11 cellular contexts compared by ENCODE assay signal in the genomic region with DNA sequence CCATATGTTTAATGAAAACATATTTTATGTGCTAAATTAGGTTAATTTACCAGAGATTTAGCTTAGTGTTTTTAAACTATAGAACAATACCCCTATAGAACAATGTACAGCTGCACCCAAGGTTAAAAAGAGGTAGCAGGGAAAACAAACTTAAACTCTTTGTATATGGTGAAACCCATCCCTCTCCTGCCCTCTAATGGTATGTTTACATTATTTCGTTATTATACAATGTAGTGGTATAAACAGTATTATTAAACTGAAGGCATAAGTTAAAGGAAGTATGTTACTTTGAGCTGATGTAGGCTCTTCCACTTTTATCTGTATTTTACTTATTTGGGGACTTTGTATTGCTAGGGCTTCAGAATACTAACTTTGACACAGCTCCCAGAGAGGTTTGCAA. TPM values are rescaled to one million over a fixed set of nuclear protein-coding genes. Genes with fewer than 3 reads are reported as not detected.
DNase-seq lines count a peak whose midpoint lies in the region; ATAC-seq and TF ChIP-seq lines count a peak whose summit lies in the region.
"Had no signal": no experiment of that assay in that cellular context is flagged by ENCODE, and none has a peak within 500 bp of the region (broad histone marks: within the 10 kb centered on the region; RNA-seq: fewer than 3 reads in every experiment).

No MANE protein-coding gene starts in this region.

- H3K36me3 ChIP-seq in RWPE2 (ENCODE audit: low read depth) (no peaks in the 10 kb centered on the region; the same call in 1 of the 2 replicates), kidney epithelial cell (ENCODE audit: control insufficient read depth, insufficient read depth, low read length) (no peaks in the 10 kb centered on the region), colonic mucosa (no peaks in the 10 kb centered on the region)

- H3K9me3 ChIP-seq in RWPE2 (ENCODE audit: severe bottlenecking): no peaks in the 10 kb centered on the region
- H3K9me3 ChIP-seq in colonic mucosa: no peaks in the 10 kb centered on the region
- H3K9me3 ChIP-seq: transverse colon had no signal

- H3K27me3 ChIP-seq in RWPE2 (ENCODE audit: insufficient read depth, poor library complexity, severe bottlenecking) (no peaks in the 10 kb centered on the region), kidney epithelial cell (ENCODE audit: control insufficient read depth, insufficient read depth, low read length) (no peaks in the 10 kb centered on the region), colonic mucosa (no peaks in the 10 kb centered on the region)
- H3K27me3 ChIP-seq: transverse colon had no signal

- DNase-seq in NCI-H510A treated with DMSO at 0.1 percent for 48 hours (lab: John Stamatoyannopoulos, UW) (peak; percentile 20), NCI-H510A (lab: John Stamatoyannopoulos, UW) (no peak), RWPE2 (ENCODE audit: low spot score) (no peak), kidney epithelial cell (ENCODE audit: low read depth) (no peak), middle frontal gyrus (ENCODE audit: extremely low spot score, low spot score) (no peak), colonic mucosa (no peak)
- DNase-seq in Jurkat, Clone E6-1 (ENCODE audit: low read depth, low spot score): peak; percentile 10
- DNase-seq in activated naive CD4-positive, alpha-beta T cell treated with Interleukin-2 at 50 U/mL for 16 hours: no peak
- DNase-seq: activated naive CD8-positive, alpha-beta T cell treated with anti-CD3 and anti-CD28 coated beads for 36 hours; naive thymus-derived CD8-positive, alpha-beta T cell; transverse colon had no signal

- no peaks in the 10 kb centered on the region for H3K4me1 ChIP-seq in RWPE2 (ENCODE audit: insufficient read depth, poor library complexity, severe bottlenecking)
- no peaks in the 10 kb centered on the region for H3K4me1 ChIP-seq in colonic mucosa
- H3K4me1 ChIP-seq: transverse colon had no signal

- H3K4me3 ChIP-seq in Jurkat, Clone E6-1 (ENCODE audit: low read length): no peak overlapping the region
- H3K4me3 ChIP-seq in RWPE2 (ENCODE audit: severe bottlenecking) (no peak overlapping the region), kidney epithelial cell (ENCODE audit: low read depth, low read length) (no peak overlapping the region), colonic mucosa (no peak overlapping the region)
- H3K4me3 ChIP-seq: transverse colon had no signal

- no peak overlapping the region for H3K27ac ChIP-seq in RWPE2 (ENCODE audit: poor library complexity, severe bottlenecking)
- no peak overlapping the region for H3K27ac ChIP-seq in colonic mucosa
- H3K27ac ChIP-seq: transverse colon had no signal

- ATAC-seq in RWPE2 (ENCODE audit: low read depth): peak; percentile 70; the same call in 2 of the 3 replicates

- intact Hi-C loops in colonic mucosa (cut with DNase I): no loop called here

- TF ChIP-seq CTCF in RWPE2 (IDR thresholded peaks at IDR 0.05; ENCODE audit: poor library complexity, severe bottlenecking) (peak; percentile 61), kidney epithelial cell (IDR thresholded peaks at IDR 0.05; ENCODE audit: insufficient read depth, low read length, poor library complexity, severe bottlenecking) (peak; percentile 11), colonic mucosa (IDR thresholded peaks at IDR 0.05) (no peak)

- no peak overlapping the region for H3K9ac ChIP-seq in colonic mucosa (ENCODE audit: low read depth in 2 of 2, low read length in 2 of 2)

RNA-seq across cellular contexts. Expression of a gene that starts 16.7 kb away (rescaled TPM):
- polyA plus RNA-seq in Jurkat, Clone E6-1 (2012; ENCODE audit: insufficient read depth, insufficient read length): not detected
- total RNA-seq in kidney epithelial cell (0.21 and 0.50 TPM in 2 replicates), colonic mucosa (under 1 TPM; 0.05 to 0.22 TPM)
- total RNA-seq: naive thymus-derived CD8-positive, alpha-beta T cell had no signal

Comparison
In these comparisons a context has a peak if more than half of its experiments do, and no peak if none do; other contexts are left out.
1. DNase-seq: peak in NCI-H510A treated with DMSO at 0.1 percent for 48 hours (single experiment) and Jurkat, Clone E6-1 (single experiment); none in NCI-H510A (single experiment), RWPE2 (single experiment), kidney epithelial cell (single experiment), middle frontal gyrus (single experiment), colonic mucosa (single experiment) and activated naive CD4-positive, alpha-beta T cell treated with Interleukin-2 at 50 U/mL for 16 hours (single experiment).